Comparison of ENCODE assay signal across 19 cellular contexts in genomic region chr17:8893059-8893458, GRCh38. TPM values are rescaled to one million over a fixed set of nuclear protein-coding genes. Genes with fewer than 3 reads are reported as not detected.
DNase-seq lines count a peak whose midpoint lies in the region; ATAC-seq lines count a peak whose summit lies in the region.
"Had no signal": no experiment of that assay in that cellular context is flagged by ENCODE, and none has a peak within 500 bp of the region (broad histone marks: within the 10 kb centered on the region; RNA-seq: fewer than 3 reads in every experiment).

No MANE protein-coding gene starts in this region.

- H2AK5ac ChIP-seq in neuronal stem cell (ENCODE audit: low read depth, low read length): peak overlapping the region; percentile 36

- no peaks in the 10 kb centered on the region for H3K9me3 Mint-ChIP-seq in activated T-cell treated with anti-CD3 and anti-CD28 coated beads, Interleukin-2, amount 50 U/mL, for 24 hours
- no peaks in the 10 kb centered on the region for H3K9me3 Mint-ChIP-seq in central memory CD8-positive, alpha-beta T cell
- H3K9me3 Mint-ChIP-seq in T-helper 2 cell treated with Interferon-gamma antibody and Interleukin-4, amounts not matched to agents 5 μg/mL and 100 μg/mL, for 36 hours: no peaks in the 10 kb centered on the region
- H3K9me3 Mint-ChIP-seq: H9 had no signal

- H3K27ac ChIP-seq in neuronal stem cell (replicated peaks; ENCODE audit: low read length): no peak overlapping the region
- H3K27ac ChIP-seq: BLaER1, HL-60 had no signal

- H3K9ac ChIP-seq in neuronal stem cell (ENCODE audit: low read depth, low read length, poor library complexity): no peak overlapping the region
- H3K9ac ChIP-seq: BLaER1 had no signal

- no peak overlapping the region for H3K18ac ChIP-seq in neuronal stem cell (ENCODE audit: low read length)

- peak overlapping the region; percentile 27 for H3K27ac Mint-ChIP-seq in activated T-cell treated with anti-CD3 and anti-CD28 coated beads, Interleukin-2, amount 50 U/mL, for 24 hours
- H3K27ac Mint-ChIP-seq in T-helper 17 cell: peak overlapping the region; percentile 88
- peak overlapping the region; percentile 86 for H3K27ac Mint-ChIP-seq in central memory CD8-positive, alpha-beta T cell (ENCODE audit: low read depth)
- no peak overlapping the region for H3K27ac Mint-ChIP-seq in T-helper 2 cell treated with Interferon-gamma antibody and Interleukin-4, amounts not matched to agents 5 μg/mL and 100 μg/mL, for 36 hours
- H3K27ac Mint-ChIP-seq: H9 had no signal

- no peak overlapping the region for H2BK120ac ChIP-seq in neuronal stem cell (ENCODE audit: low read depth, low read length)

- no peak overlapping the region for H2BK5ac ChIP-seq in neuronal stem cell (ENCODE audit: low read length)

- peaks cover 54% of the 10 kb centered on the region for H3K4me1 Mint-ChIP-seq in activated T-cell treated with anti-CD3 and anti-CD28 coated beads, Interleukin-2, amount 50 U/mL, for 24 hours (ENCODE audit: low read depth)
- H3K4me1 Mint-ChIP-seq in T-helper 17 cell: peaks cover 34% of the 10 kb centered on the region
- peaks cover 50% of the 10 kb centered on the region for H3K4me1 Mint-ChIP-seq in central memory CD8-positive, alpha-beta T cell
- peaks cover 45% of the 10 kb centered on the region for H3K4me1 Mint-ChIP-seq in T-helper 2 cell treated with Interferon-gamma antibody and Interleukin-4, amounts not matched to agents 5 μg/mL and 100 μg/mL, for 36 hours (ENCODE audit: low read depth)

- H3K36me3 ChIP-seq in neuronal stem cell (replicated peaks in 1 of 2; ENCODE audit: control insufficient read depth in 2 of 2, insufficient read depth in 2 of 2, low read length in 2 of 2): no peaks in the 10 kb centered on the region

- H3K9me3 ChIP-seq in T-helper 17 cell (ENCODE audit: control insufficient read depth, low read length, poor library complexity, severe bottlenecking): no peaks in the 10 kb centered on the region
- H3K9me3 ChIP-seq in neuronal stem cell (replicated peaks in 1 of 2; ENCODE audit: control insufficient read depth in 2 of 2, insufficient read depth in 1 of 2, low read depth in 1 of 2, low read length in 2 of 2): no peaks in the 10 kb centered on the region
- H3K9me3 ChIP-seq: BLaER1 had no signal

- H3K79me1 ChIP-seq in neuronal stem cell (ENCODE audit: low read depth, low read length): peaks cover 2% of the 10 kb centered on the region

- no peak overlapping the region for H2BK12ac ChIP-seq in neuronal stem cell (ENCODE audit: low read length)

- H3K4me3 ChIP-seq in neuronal stem cell (ENCODE audit: low read length in 2 of 2): no peak overlapping the region
- H3K4me3 ChIP-seq: BLaER1 had no signal

- H2AFZ ChIP-seq in neuronal stem cell (ENCODE audit: low read length): no peak overlapping the region

- H3K4me1 ChIP-seq in neuronal stem cell (ENCODE audit: control insufficient read depth in 2 of 2, insufficient read depth in 1 of 2, low read depth in 1 of 2, low read length in 2 of 2): peaks cover 1 to 15% of the 10 kb centered on the region in 2 donors

- peaks cover 74% of the 10 kb centered on the region for H3K36me3 Mint-ChIP-seq in activated T-cell treated with anti-CD3 and anti-CD28 coated beads, Interleukin-2, amount 50 U/mL, for 24 hours (ENCODE audit: low read depth)
- peaks cover 6% of the 10 kb centered on the region for H3K36me3 Mint-ChIP-seq in T-helper 17 cell (ENCODE audit: low read depth)
- H3K36me3 Mint-ChIP-seq in central memory CD8-positive, alpha-beta T cell (ENCODE audit: insufficient read depth): peaks cover 50% of the 10 kb centered on the region
- peaks cover 70% of the 10 kb centered on the region for H3K36me3 Mint-ChIP-seq in T-helper 2 cell treated with Interferon-gamma antibody and Interleukin-4, amounts not matched to agents 5 μg/mL and 100 μg/mL, for 36 hours (ENCODE audit: low read depth)

- no peak overlapping the region for H3K23ac ChIP-seq in neuronal stem cell (ENCODE audit: low read depth, low read length, poor library complexity)

- H3K4me2 ChIP-seq in neuronal stem cell (ENCODE audit: insufficient read depth, low read length, poor library complexity, severe bottlenecking): no peak overlapping the region
- H3K4me2 ChIP-seq: BLaER1 had no signal

- H4K8ac ChIP-seq in neuronal stem cell (ENCODE audit: low read depth, low read length): no peak overlapping the region

- no peaks in the 10 kb centered on the region for H3K27me3 Mint-ChIP-seq in activated T-cell treated with anti-CD3 and anti-CD28 coated beads, Interleukin-2, amount 50 U/mL, for 24 hours
- no peaks in the 10 kb centered on the region for H3K27me3 Mint-ChIP-seq in T-helper 17 cell
- H3K27me3 Mint-ChIP-seq in central memory CD8-positive, alpha-beta T cell: no peaks in the 10 kb centered on the region
- H3K27me3 Mint-ChIP-seq in T-helper 2 cell treated with Interferon-gamma antibody and Interleukin-4, amounts not matched to agents 5 μg/mL and 100 μg/mL, for 36 hours (ENCODE audit: low read depth): no peaks in the 10 kb centered on the region

- H3K27me3 ChIP-seq in neuronal stem cell (ENCODE audit: control insufficient read depth in 3 of 3, insufficient read depth in 3 of 3, low read depth in 1 of 3, low read length in 3 of 3): peaks cover 0 to 7% (median 3%) of the 10 kb centered on the region in 3 experiments
- H3K27me3 ChIP-seq: BLaER1 had no signal

- H4K91ac ChIP-seq in neuronal stem cell (ENCODE audit: low read depth, low read length, poor library complexity): no peak overlapping the region

- no peak for DNase-seq in activated T-cell treated with anti-CD3 and anti-CD28 coated beads, Interleukin-2, amount 50 U/mL, for 24 hours
- DNase-seq in activated T-cell treated with anti-CD3 and anti-CD28 coated beads, Interleukin-2, amount 50 U/mL, for 48 hours: no peak
- DNase-seq in T-helper 17 cell (no peak), neuronal stem cell (ENCODE audit: low spot score) (no peak)
- DNase-seq in central memory CD8-positive, alpha-beta T cell (ENCODE audit: low spot score in 2 of 2): no peak
- no peak for DNase-seq in stimulated activated CD8-positive, alpha-beta memory T cell treated with anti-CD3 and anti-CD28 coated beads, Interleukin-4, amount 100 ng/mL, for 48 hours
- DNase-seq in T-helper 2 cell treated with Interferon-gamma antibody and Interleukin-4, amounts not matched to agents 5 μg/mL and 100 μg/mL, for 36 hours (ENCODE audit: low spot score): no peak
- DNase-seq: DMS 273 treated with DMSO at 0.1 percent for 48 hours, GDM1, NCI-H1417, NCI-H187 treated with DMSO at 0.1 percent for 48 hours, NCI-H446, NCI-H69, SHP77 had no signal

- no peak overlapping the region for H3K14ac ChIP-seq in neuronal stem cell (ENCODE audit: low read length)

- no peak overlapping the region for H3K4ac ChIP-seq in neuronal stem cell (ENCODE audit: low read length)

- no peak overlapping the region for H2BK15ac ChIP-seq in neuronal stem cell (ENCODE audit: low read length)

- WGBS in neuronal stem cell (ENCODE audit: extremely low coverage in 2 of 2, insufficient read length in 2 of 2, insufficient replicate concordance in 1 of 2), 2 donors: no CpG with 5 or more reads among the region's 3 CpGs

- no peak overlapping the region for H3K4me3 Mint-ChIP-seq in activated T-cell treated with anti-CD3 and anti-CD28 coated beads, Interleukin-2, amount 50 U/mL, for 24 hours
- H3K4me3 Mint-ChIP-seq in T-helper 17 cell: peak overlapping the region; percentile 19
- H3K4me3 Mint-ChIP-seq in central memory CD8-positive, alpha-beta T cell: no peak overlapping the region
- no peak overlapping the region for H3K4me3 Mint-ChIP-seq in T-helper 2 cell treated with Interferon-gamma antibody and Interleukin-4, amounts not matched to agents 5 μg/mL and 100 μg/mL, for 36 hours

- no peak for ATAC-seq in T-helper 17 cell
- ATAC-seq in central memory CD8-positive, alpha-beta T cell (replicated peaks; ENCODE audit: extremely low read depth, poor library complexity, severe bottlenecking): no peak
- no peak for ATAC-seq in GM18520 (IDR thresholded peaks at IDR 0.05; ENCODE audit: unreplicated experiment)

RNA-seq across cellular contexts. Expression of gene PIK3R6, which starts 25.6 kb away (rescaled TPM):
- total RNA-seq in T-helper 17 cell: under 1 TPM; 0.67 to 0.83 TPM
- polyA plus RNA-seq in neuronal stem cell (2013, experiment 1 of 2): not detected
- not detected for polyA plus RNA-seq in neuronal stem cell (2013, experiment 2 of 2)
- total RNA-seq: H9, OCI-LY7 had no signal
